ENCODE assay signal across 11 cellular contexts in the genomic region with DNA sequence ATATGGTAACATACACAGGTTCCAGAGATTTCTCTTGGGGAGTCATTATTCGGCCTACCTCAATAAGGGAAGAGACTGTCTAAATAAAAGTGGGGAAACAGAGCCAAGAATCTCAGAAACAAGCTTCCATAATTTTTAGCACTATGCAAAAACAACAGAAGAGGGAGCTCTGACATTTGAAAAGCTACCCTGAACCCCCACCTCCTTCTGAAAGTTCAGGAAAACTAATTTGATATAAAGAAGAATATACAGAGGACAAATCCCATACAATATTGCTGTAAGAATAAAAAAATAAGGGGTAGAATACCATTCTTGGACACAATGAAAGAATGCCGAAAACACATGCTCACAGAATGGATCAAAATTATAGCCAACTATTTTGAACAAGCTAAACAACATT. TPM values are rescaled to one million over a fixed set of nuclear protein-coding genes. Genes with fewer than 3 reads are reported as not detected.
DNase-seq lines count a peak whose midpoint lies in the region; ATAC-seq, FAIRE-seq and TF ChIP-seq lines count a peak whose summit lies in the region.
"Had no signal": no experiment of that assay in that cellular context is flagged by ENCODE, and none has a peak within 500 bp of the region (broad histone marks: within the 10 kb centered on the region; RNA-seq: fewer than 3 reads in every experiment).

No MANE protein-coding gene starts in this region.

- no peak for FAIRE-seq in GM19239 (lab: Jason Lieb, UNC)

- no peak overlapping the region for H3K4me3 Mint-ChIP-seq in osteocyte (ENCODE audit: unreplicated experiment)
- H3K4me3 Mint-ChIP-seq: CD4-positive, CD25-positive, alpha-beta regulatory T cell had no signal

- H3K27ac Mint-ChIP-seq in osteocyte (ENCODE audit: unreplicated experiment): no peak overlapping the region
- H3K27ac Mint-ChIP-seq: CD4-positive, CD25-positive, alpha-beta regulatory T cell had no signal

- H3K4me3 ChIP-seq in choroid plexus epithelial cell (ENCODE audit: low read depth, low read length): no peak overlapping the region

- DNase-seq in NCI-H510A treated with DMSO at 0.1 percent for 48 hours (lab: John Stamatoyannopoulos, UW) (peak; percentile 7), NCI-H510A (lab: John Stamatoyannopoulos, UW) (no peak), NAMALWA (ENCODE audit: low spot score) (peak; percentile 25), choroid plexus epithelial cell (ENCODE audit: low read depth) (peak; percentile 62), osteocyte (ENCODE audit: extremely low spot score, unreplicated experiment) (no peak), GM19239 (ENCODE audit: insufficient read length, low spot score) (no peak), occipital lobe (lab: John Stamatoyannopoulos, UW) (no peak)
- DNase-seq: right cardiac atrium, SHP77 had no signal

- H3K27me3 Mint-ChIP-seq in osteocyte (ENCODE audit: unreplicated experiment): no peaks in the 10 kb centered on the region
- H3K27me3 Mint-ChIP-seq: CD4-positive, CD25-positive, alpha-beta regulatory T cell had no signal

- no peaks in the 10 kb centered on the region for H3K36me3 Mint-ChIP-seq in osteocyte (ENCODE audit: unreplicated experiment)
- H3K36me3 Mint-ChIP-seq: CD4-positive, CD25-positive, alpha-beta regulatory T cell had no signal

- no peak for ATAC-seq in HG02763 (IDR thresholded peaks at IDR 0.05; ENCODE audit: unreplicated experiment)
- ATAC-seq: right cardiac atrium had no signal

- H3K9me3 Mint-ChIP-seq in osteocyte (ENCODE audit: unreplicated experiment): peaks cover 18% of the 10 kb centered on the region
- H3K9me3 Mint-ChIP-seq: CD4-positive, CD25-positive, alpha-beta regulatory T cell had no signal

- TF ChIP-seq CTCF in choroid plexus epithelial cell (conservative IDR thresholded peaks at IDR 0.05; ENCODE audit: low read depth, low read length) (peak; percentile 61), osteocyte (IDR thresholded peaks at IDR 0.05) (peak; percentile 52)

- peaks cover 11% of the 10 kb centered on the region for H3K4me1 Mint-ChIP-seq in osteocyte (ENCODE audit: unreplicated experiment)
- H3K4me1 Mint-ChIP-seq: CD4-positive, CD25-positive, alpha-beta regulatory T cell had no signal

RNA-seq across cellular contexts. Expression of gene ZNF41, which starts 14.3 kb away (rescaled TPM):
- total RNA-seq in osteocyte (6.3 and 8.8 TPM in 2 replicates), occipital lobe (9.2 TPM)

Comparison
In these comparisons a context has a peak if more than half of its experiments do, and no peak if none do; other contexts are left out.
1. DNase-seq: peak in NCI-H510A treated with DMSO at 0.1 percent for 48 hours (single experiment), NAMALWA (single experiment) and choroid plexus epithelial cell (single experiment); none in NCI-H510A (single experiment), osteocyte (single experiment), GM19239 (single experiment) and occipital lobe (single experiment).